8 cellular contexts compared by ENCODE assay signal in genomic region chr19:47419037-47419783, GRCh38. TPM values are rescaled to one million over a fixed set of nuclear protein-coding genes. Genes with fewer than 3 reads are reported as not detected.
A peak's percentile ranks its signal among the peaks of the same experiment; 100 is the strongest.
DNase-seq lines count a peak whose midpoint lies in the region; ATAC-seq and TF ChIP-seq lines count a peak whose summit lies in the region.
"Had no signal": no experiment of that assay in that cellular context is flagged by ENCODE, and none has a peak within 500 bp of the region (broad histone marks: within the 10 kb centered on the region; RNA-seq: fewer than 3 reads in every experiment).

Gene MEIS3, minus strand, starts transcription at chr19:47419527. Its CDS starts 446 bp downstream, at chr19:47419081.

- H3K4me3 ChIP-seq in SK-N-MC (peak within 1 kb of the TSS; percentile 51), left ventricle myocardium inferior (peak within 1 kb of the TSS; percentile 63), skin epidermis (peak within 1 kb of the TSS; percentile 14 to 44 (median 33))

- H3K9me3 Mint-ChIP-seq in immature natural killer cell: no peaks in the 10 kb centered on the region

- peaks cover 18 to 25% of the 10 kb centered on the region in 2 donors for H3K4me1 Mint-ChIP-seq in immature natural killer cell

- DNase-seq in GM03348 (ENCODE audit: low spot score): peak; percentile 69
- no peak for DNase-seq in SK-N-MC (ENCODE audit: low read depth, low spot score)
- DNase-seq in left ventricle myocardium inferior: no peak
- no peak for DNase-seq in immature natural killer cell
- DNase-seq in NCI-H345 treated with DMSO at 0.1 percent for 48 hours (lab: John Stamatoyannopoulos, UW; ENCODE audit: unreplicated experiment): no peak

- H3K4me1 ChIP-seq in left ventricle myocardium inferior: peaks cover 5% of the 10 kb centered on the region

- no peak for ATAC-seq in HG02642 (IDR thresholded peaks at IDR 0.05; ENCODE audit: poor library complexity, unreplicated experiment)

- H3K27me3 Mint-ChIP-seq in immature natural killer cell (ENCODE audit: low read depth in 3 of 3): peaks cover 30 to 42% (median 39%) of the 10 kb centered on the region in 3 donors

- H3K36me3 ChIP-seq in SK-N-MC (ENCODE audit: insufficient read depth, low read length): no peaks in the 10 kb centered on the region
- no peaks in the 10 kb centered on the region for H3K36me3 ChIP-seq in left ventricle myocardium inferior

- H3K27ac Mint-ChIP-seq in immature natural killer cell: no peak within 1 kb of the TSS

- H3K9ac ChIP-seq in SK-N-MC (ENCODE audit: insufficient read length): no peak within 1 kb of the TSS

- peaks cover 98% of the 10 kb centered on the region for H3K27me3 ChIP-seq in left ventricle myocardium inferior (ENCODE audit: low read depth)

- peak within 1 kb of the TSS in 2 of 5 donors; percentile 4 to 74 for H3K4me3 Mint-ChIP-seq in immature natural killer cell

- no peak for TF ChIP-seq CTCF in left ventricle myocardium inferior (IDR thresholded peaks at IDR 0.05; ENCODE audit: borderline replicate concordance)

- no peaks in the 10 kb centered on the region for H3K9me3 ChIP-seq in SK-N-MC (ENCODE audit: low read depth, low read length)
- H3K9me3 ChIP-seq in left ventricle myocardium inferior (replicated peaks): no peaks in the 10 kb centered on the region

- H3K27ac ChIP-seq in SK-N-MC (no peak within 1 kb of the TSS), left ventricle myocardium inferior (replicated peaks) (no peak within 1 kb of the TSS), skin epidermis (peak within 1 kb of the TSS in 2 of 21 experiments; percentile 2 to 73)
- H3K27ac ChIP-seq: epithelial cell of prostate had no signal

- intact Hi-C loops in left ventricle myocardium inferior (cut with micrococcal nuclease): no loop called here

- H3K36me3 Mint-ChIP-seq in immature natural killer cell: peaks cover 3 to 14% (median 10%) of the 10 kb centered on the region in 3 donors

RNA-seq across cellular contexts. Expression of gene MEIS3, which starts in this region (rescaled TPM):
- 3.2 TPM for total RNA-seq in left ventricle myocardium inferior
- not detected for polyA plus RNA-seq in immature natural killer cell
